In genomic region chrX:143634701-143635442, GRCh38 we compare ENCODE assay signal across 12 cellular contexts. TPM values are rescaled to one million over a fixed set of nuclear protein-coding genes. Genes with fewer than 3 reads are reported as not detected.
DNase-seq lines count a peak whose midpoint lies in the region; ATAC-seq and TF ChIP-seq lines count a peak whose summit lies in the region.
"Had no signal": no experiment of that assay in that cellular context is flagged by ENCODE, and none has a peak within 500 bp of the region (broad histone marks: within the 10 kb centered on the region; RNA-seq: fewer than 3 reads in every experiment).

No MANE protein-coding gene starts in this region.

- peaks cover 9% of the 10 kb centered on the region for H3K4me1 ChIP-seq in GM23338 (ENCODE audit: insufficient read depth)
- no peaks in the 10 kb centered on the region for H3K4me1 ChIP-seq in iPS-15b (ENCODE audit: control insufficient read depth, insufficient read depth, low read length)

- no peak overlapping the region for H2AFZ ChIP-seq in GM23338
- H2AFZ ChIP-seq: PC-9 had no signal

- H3K27ac ChIP-seq in GM23338 (ENCODE audit: low read depth), result peak overlapping the region; percentile 57; the same call in 1 of the 2 replicates
- H3K27ac ChIP-seq in angular gyrus (ENCODE audit: low read depth, low read length), result peak overlapping the region; percentile 55
- H3K27ac ChIP-seq: HL-60, PC-9 had no signal

- peaks cover 3% of the 10 kb centered on the region for H3K9me3 ChIP-seq in iPS-15b (ENCODE audit: control insufficient read depth, insufficient read depth, low read length)

- H3K27ac Mint-ChIP-seq in GM23338, result no peak overlapping the region
- no peak overlapping the region for H3K27ac Mint-ChIP-seq in stimulated activated memory B cell treated with anti-CD40 and anti-IgM and Interleukin-4, amounts not matched to agents 10 μg/mL and 1 μg/mL and 100 μg/mL, for 72 hours

- no peak overlapping the region for H3K9ac ChIP-seq in iPS-15b (ENCODE audit: low read depth, low read length)

- H3K36me3 ChIP-seq in GM23338 (ENCODE audit: insufficient read depth) (no peaks in the 10 kb centered on the region), iPS-15b (ENCODE audit: control insufficient read depth, insufficient read depth, low read length) (no peaks in the 10 kb centered on the region)

- ATAC-seq in GM23338 (peak; percentile 9; the same call in 2 of the 3 replicates), GM19452 (IDR thresholded peaks at IDR 0.05; ENCODE audit: unreplicated experiment) (no peak), GM18909 (IDR thresholded peaks at IDR 0.05; ENCODE audit: poor library complexity, unreplicated experiment) (no peak)
- no peak for ATAC-seq in stimulated activated memory B cell treated with anti-CD40 and anti-IgM and Interleukin-4, amounts not matched to agents 10 μg/mL and 1 μg/mL and 100 μg/mL, for 72 hours

- H3K4me3 ChIP-seq in GM23338 (peak overlapping the region; percentile 63), iPS-15b (ENCODE audit: low read depth, low read length) (peak overlapping the region; percentile 54)
- H3K4me3 ChIP-seq: PC-9 had no signal

- no peaks in the 10 kb centered on the region for H3K79me2 ChIP-seq in GM23338 (replicated peaks; ENCODE audit: insufficient read depth)

- H3F3A ChIP-seq in GM23338 (replicated peaks; ENCODE audit: low read depth), result no peaks in the 10 kb centered on the region

- no peaks in the 10 kb centered on the region for H3K9me2 ChIP-seq in GM23338 (ENCODE audit: insufficient read depth)

- H3K9me3 Mint-ChIP-seq in GM23338, result peaks cover 36% of the 10 kb centered on the region
- no peaks in the 10 kb centered on the region for H3K9me3 Mint-ChIP-seq in stimulated activated memory B cell treated with anti-CD40 and anti-IgM and Interleukin-4, amounts not matched to agents 10 μg/mL and 1 μg/mL and 100 μg/mL, for 72 hours

- DNase-seq in GM23338 (ENCODE audit: low spot score) (peak; percentile 43), retina (peak; percentile 80), T-helper 1 cell (no peak)
- DNase-seq: DMS79 treated with DMSO at 0.1 percent for 48 hours, PC-9, small intestine had no signal

- peaks cover 6% of the 10 kb centered on the region for H3K27me3 Mint-ChIP-seq in GM23338 (ENCODE audit: insufficient read depth, low read depth, poor library complexity)
- peaks cover 25% of the 10 kb centered on the region for H3K27me3 Mint-ChIP-seq in stimulated activated memory B cell treated with anti-CD40 and anti-IgM and Interleukin-4, amounts not matched to agents 10 μg/mL and 1 μg/mL and 100 μg/mL, for 72 hours

- peak overlapping the region; percentile 77 for H3K4me2 ChIP-seq in GM23338
- H3K4me2 ChIP-seq: PC-9 had no signal

- H3K4me3 Mint-ChIP-seq in GM23338, result peak overlapping the region; percentile 86
- H3K4me3 Mint-ChIP-seq in stimulated activated memory B cell treated with anti-CD40 and anti-IgM and Interleukin-4, amounts not matched to agents 10 μg/mL and 1 μg/mL and 100 μg/mL, for 72 hours, result no peak overlapping the region

- 0 out of 4 replicates have a peak, but pooled peaks of 1 of the 2 experiments have one; percentile 13 for TF ChIP-seq CTCF in GM23338 (conservative IDR thresholded peaks at IDR 0.05; ENCODE audit: low read depth in 2 of 2)

- H3K27me3 ChIP-seq in GM23338 (ENCODE audit: insufficient read depth) (peaks cover 24% of the 10 kb centered on the region), iPS-15b (ENCODE audit: control insufficient read depth, insufficient read depth, low read length) (peaks cover 11% of the 10 kb centered on the region)

- peaks cover 9% of the 10 kb centered on the region; the same call in 1 of the 3 replicates for H3K4me1 Mint-ChIP-seq in GM23338
- no peaks in the 10 kb centered on the region for H3K4me1 Mint-ChIP-seq in stimulated activated memory B cell treated with anti-CD40 and anti-IgM and Interleukin-4, amounts not matched to agents 10 μg/mL and 1 μg/mL and 100 μg/mL, for 72 hours

- H3K36me3 Mint-ChIP-seq in GM23338 (ENCODE audit: low read depth), result peaks cover 2% of the 10 kb centered on the region; the same call in 1 of the 3 replicates
- H3K36me3 Mint-ChIP-seq in stimulated activated memory B cell treated with anti-CD40 and anti-IgM and Interleukin-4, amounts not matched to agents 10 μg/mL and 1 μg/mL and 100 μg/mL, for 72 hours, result no peaks in the 10 kb centered on the region

- no peaks in the 10 kb centered on the region for H4K20me1 ChIP-seq in GM23338 (replicated peaks; ENCODE audit: insufficient read depth)

TF ChIP-seq in GM23338, 12 proteins besides CTCF, POLR2A, EP300 and RAD21 (continues in another document):
- TF ChIP-seq ZNF331 (CRISPR knock-in tag; IDR thresholded peaks at IDR 0.05; ENCODE audit: low read depth) (no peak), JUNB (IDR thresholded peaks at IDR 0.05; ENCODE audit: unreplicated experiment) (no peak), POLR2AphosphoS5 (IDR thresholded peaks at IDR 0.05; ENCODE audit: low read depth) (no peak), REST (IDR thresholded peaks at IDR 0.05; ENCODE audit: unreplicated experiment) (no peak), STAT1 (IDR thresholded peaks at IDR 0.05; ENCODE audit: unreplicated experiment) (no peak)

RNA-seq across cellular contexts. Expression of gene SLITRK4, which starts 1.0 kb away (rescaled TPM):
- 4.0 and 6.0 TPM in 2 replicates for total RNA-seq in GM23338 (2014; rRNA removed; shearing (Covaris generic))
- 1.5 and 2.9 TPM in 2 replicates for polyA plus RNA-seq in GM23338 (2016; fragmentation: Nextera tagmentation; extraction: Ambion mirVana)
- total RNA-seq: PC-9 had no signal

Comparison
In these comparisons a context has a peak if more than half of its experiments do, and no peak if none do; other contexts are left out.
1. DNase-seq: peak in GM23338 (single experiment) and retina (single experiment); none in T-helper 1 cell (0 of 5).